ENCODE assay signal across 9 cellular contexts in the genomic region with DNA sequence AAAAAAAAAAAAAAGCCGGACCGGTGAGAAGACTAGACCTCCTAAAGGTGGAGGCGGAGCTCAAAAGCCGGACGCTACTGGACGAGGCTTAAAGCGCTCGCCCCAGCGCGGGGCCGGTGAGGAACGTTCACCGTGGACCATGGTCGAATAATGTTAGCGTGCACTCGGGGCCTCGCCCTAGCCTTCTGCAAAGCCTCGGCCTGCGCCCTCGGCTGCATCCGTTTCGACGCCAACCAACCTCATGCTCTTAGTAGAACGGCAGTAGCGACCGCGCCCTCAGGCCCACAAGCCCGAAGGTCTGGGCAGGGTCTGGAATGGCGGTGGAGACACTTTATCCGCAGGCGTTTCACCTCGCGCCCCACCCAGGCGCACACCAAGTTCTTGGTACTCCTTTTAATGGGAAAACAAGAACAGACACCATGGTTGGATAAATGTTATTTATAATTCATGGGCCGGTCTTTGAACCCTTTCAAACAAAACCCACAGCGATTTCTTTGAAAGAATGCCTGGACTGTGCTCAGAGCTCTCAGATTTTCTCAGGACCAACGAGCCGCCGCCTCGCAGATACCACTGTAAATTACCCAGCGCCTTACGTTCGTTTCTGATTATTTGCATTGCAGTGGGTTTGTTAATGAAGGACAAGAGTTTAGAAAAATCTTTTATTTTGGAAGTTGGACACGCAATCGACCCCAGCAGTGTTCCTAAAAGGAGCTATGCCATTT. TPM values are rescaled to one million over a fixed set of nuclear protein-coding genes. Genes with fewer than 3 reads are reported as not detected.
DNase-seq lines count a peak whose midpoint lies in the region; ATAC-seq lines count a peak whose summit lies in the region.
"Had no signal": no experiment of that assay in that cellular context is flagged by ENCODE, and none has a peak within 500 bp of the region (broad histone marks: within the 10 kb centered on the region; RNA-seq: fewer than 3 reads in every experiment).

No MANE protein-coding gene starts in this region.

- peak overlapping the region; percentile 81 for H3K27ac Mint-ChIP-seq in activated CD4-positive, alpha-beta T cell treated with anti-CD3 and anti-CD28 coated beads, Interleukin-2, amount 10 ng/mL, durations not matched to agents 24 days and 14 days
- H3K27ac Mint-ChIP-seq in stimulated activated naive B cell treated with anti-CD40 and anti-IgM and Interleukin-4, amounts not matched to agents 10 μg/mL and 1 μg/mL and 100 μg/mL, for 72 hours, result peak overlapping the region; percentile 90

- DNase-seq in activated CD4-positive, alpha-beta T cell treated with anti-CD3 and anti-CD28 coated beads, Interleukin-2, amount 10 ng/mL, durations not matched to agents 24 days and 14 days, result peak; percentile 77
- no peak for DNase-seq in activated CD4-positive, alpha-beta T cell treated with anti-CD3 and anti-CD28 coated beads, Interleukin-2, amount 50 U/mL, for 1 hour
- DNase-seq in SW480 (ENCODE audit: low spot score) (peak; percentile 81), germinal center (ENCODE audit: low spot score) (peak; percentile 27), HT-29 (ENCODE audit: low spot score) (no peak)
- no peak for DNase-seq in stimulated activated naive B cell treated with anti-CD40 and anti-IgM and Interleukin-4, amounts not matched to agents 10 μg/mL and 1 μg/mL and 100 μg/mL, for 72 hours
- DNase-seq: SHP77 had no signal

- ATAC-seq in stimulated activated naive B cell treated with anti-CD40 and anti-IgM and Interleukin-4, amounts not matched to agents 10 μg/mL and 1 μg/mL and 100 μg/mL, for 72 hours (replicated peaks), result no peak
- ATAC-seq in HG02885 (IDR thresholded peaks at IDR 0.05; ENCODE audit: poor library complexity, unreplicated experiment), result no peak
- ATAC-seq in GM21786 (IDR thresholded peaks at IDR 0.05; ENCODE audit: unreplicated experiment), result no peak

- intact Hi-C loops in activated CD4-positive, alpha-beta T cell treated with anti-CD3 and anti-CD28 coated beads, Interleukin-2, amount 10 ng/mL, durations not matched to agents 24 days and 14 days (cut with micrococcal nuclease), result loop anchor here (5.0 kb wide), 1 partner anchor 273 kb away; no protein-coding TSS in a partner anchor

- H3K4me3 Mint-ChIP-seq in activated CD4-positive, alpha-beta T cell treated with anti-CD3 and anti-CD28 coated beads, Interleukin-2, amount 10 ng/mL, durations not matched to agents 24 days and 14 days, result peak overlapping the region; percentile 78
- H3K4me3 Mint-ChIP-seq in stimulated activated naive B cell treated with anti-CD40 and anti-IgM and Interleukin-4, amounts not matched to agents 10 μg/mL and 1 μg/mL and 100 μg/mL, for 72 hours, result peak overlapping the region; percentile 83 to 92

- H3K9me3 Mint-ChIP-seq in activated CD4-positive, alpha-beta T cell treated with anti-CD3 and anti-CD28 coated beads, Interleukin-2, amount 10 ng/mL, durations not matched to agents 24 days and 14 days, result no peaks in the 10 kb centered on the region
- no peaks in the 10 kb centered on the region for H3K9me3 Mint-ChIP-seq in stimulated activated naive B cell treated with anti-CD40 and anti-IgM and Interleukin-4, amounts not matched to agents 10 μg/mL and 1 μg/mL and 100 μg/mL, for 72 hours

- peaks cover 58% of the 10 kb centered on the region for H3K27me3 Mint-ChIP-seq in activated CD4-positive, alpha-beta T cell treated with anti-CD3 and anti-CD28 coated beads, Interleukin-2, amount 10 ng/mL, durations not matched to agents 24 days and 14 days
- peaks cover 72 to 74% of the 10 kb centered on the region in 2 donors for H3K27me3 Mint-ChIP-seq in stimulated activated naive B cell treated with anti-CD40 and anti-IgM and Interleukin-4, amounts not matched to agents 10 μg/mL and 1 μg/mL and 100 μg/mL, for 72 hours

- peaks cover 37% of the 10 kb centered on the region for H3K4me1 Mint-ChIP-seq in activated CD4-positive, alpha-beta T cell treated with anti-CD3 and anti-CD28 coated beads, Interleukin-2, amount 10 ng/mL, durations not matched to agents 24 days and 14 days
- peaks cover 39 to 47% of the 10 kb centered on the region in 2 donors for H3K4me1 Mint-ChIP-seq in stimulated activated naive B cell treated with anti-CD40 and anti-IgM and Interleukin-4, amounts not matched to agents 10 μg/mL and 1 μg/mL and 100 μg/mL, for 72 hours

- peaks cover 6% of the 10 kb centered on the region for H3K36me3 Mint-ChIP-seq in activated CD4-positive, alpha-beta T cell treated with anti-CD3 and anti-CD28 coated beads, Interleukin-2, amount 10 ng/mL, durations not matched to agents 24 days and 14 days (ENCODE audit: low read depth)
- H3K36me3 Mint-ChIP-seq in stimulated activated naive B cell treated with anti-CD40 and anti-IgM and Interleukin-4, amounts not matched to agents 10 μg/mL and 1 μg/mL and 100 μg/mL, for 72 hours, result peaks cover 5 to 7% of the 10 kb centered on the region in 2 donors

RNA-seq across cellular contexts. Expression of a gene that starts 1.3 kb away (rescaled TPM):
- 0.31 and 0.89 TPM in 2 replicates for total RNA-seq in activated CD4-positive, alpha-beta T cell treated with anti-CD3 and anti-CD28 coated beads, Interleukin-2, amount 10 ng/mL, durations not matched to agents 24 days and 14 days
- 1.2 and 3.4 TPM in 2 replicates for total RNA-seq in HT-29 (2014; rRNA removed; shearing (Covaris generic))

RNA-seq across cellular contexts. Expression of a gene that starts 24.0 kb away (rescaled TPM):
- 144 and 146 TPM in 2 replicates for total RNA-seq in activated CD4-positive, alpha-beta T cell treated with anti-CD3 and anti-CD28 coated beads, Interleukin-2, amount 10 ng/mL, durations not matched to agents 24 days and 14 days
- 154 and 157 TPM in 2 replicates for total RNA-seq in HT-29 (2014; rRNA removed; shearing (Covaris generic))

Comparison
In these comparisons a context has a peak if more than half of its experiments do, and no peak if none do; other contexts are left out.
1. DNase-seq: peak in activated CD4-positive, alpha-beta T cell treated with anti-CD3 and anti-CD28 coated beads, Interleukin-2, amount 10 ng/mL, durations not matched to agents 24 days and 14 days (single experiment), SW480 (single experiment) and germinal center (single experiment); none in activated CD4-positive, alpha-beta T cell treated with anti-CD3 and anti-CD28 coated beads, Interleukin-2, amount 50 U/mL, for 1 hour (single experiment), stimulated activated naive B cell treated with anti-CD40 and anti-IgM and Interleukin-4, amounts not matched to agents 10 μg/mL and 1 μg/mL and 100 μg/mL, for 72 hours (single experiment) and HT-29 (single experiment).